Comparison of ENCODE assay signal across 10 cellular contexts in the genomic region with DNA sequence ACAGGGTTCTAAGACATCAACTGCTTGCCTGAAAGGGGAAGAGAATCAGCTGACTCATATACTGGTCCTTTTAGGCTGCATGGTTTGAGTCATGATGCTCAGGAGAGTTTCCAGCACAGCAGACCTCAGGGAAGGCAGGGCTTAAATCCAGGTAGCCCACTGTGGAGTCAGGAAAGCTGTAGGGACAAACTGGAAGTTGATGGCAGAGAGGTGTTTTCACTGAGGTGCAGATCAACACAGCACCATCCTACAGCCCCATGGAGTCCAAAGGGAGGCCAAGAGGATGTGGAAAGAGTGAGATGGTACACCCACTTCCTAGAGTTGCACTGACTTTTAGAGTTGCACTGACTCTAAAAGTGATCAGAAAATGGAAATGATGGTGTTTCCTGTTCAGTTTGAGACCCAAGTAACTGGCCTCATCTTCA.
DNase-seq lines count a peak whose midpoint lies in the region; ATAC-seq and TF ChIP-seq lines count a peak whose summit lies in the region.
"Had no signal": no experiment of that assay in that cellular context is flagged by ENCODE, and none has a peak within 500 bp of the region (broad histone marks: within the 10 kb centered on the region; RNA-seq: fewer than 3 reads in every experiment).

No MANE protein-coding gene starts in this region.

- H3K36me3 ChIP-seq in tibial nerve: no peaks in the 10 kb centered on the region
- H3K36me3 ChIP-seq: BLaER1, heart left ventricle had no signal

- peaks cover 0 to 11% (median 2%) of the 10 kb centered on the region in 4 donors for H3K4me1 ChIP-seq in tibial nerve

- H3K27ac ChIP-seq in tibial nerve: peak overlapping the region in 3 of 4 donors; percentile 13 to 86 (median 77)
- H3K27ac ChIP-seq: BLaER1 had no signal

- DNase-seq in activated T-cell treated with anti-CD3 and anti-CD28 coated beads for 48 hours (ENCODE audit: low read depth): peak; percentile 26
- no peak for DNase-seq in activated T-cell treated with anti-CD3 and anti-CD28 coated beads, Interleukin-2, amount 50 U/mL, for 1 hour
- peak; percentile 31 for DNase-seq in astrocyte of the hippocampus (ENCODE audit: low read depth, low spot score)
- DNase-seq in tibial nerve (ENCODE audit: low spot score in 2 of 2): no peak
- DNase-seq in NCI-H510A treated with DMSO at 0.1 percent for 48 hours (lab: John Stamatoyannopoulos, UW): no peak
- no peak for DNase-seq in ureter (ENCODE audit: low spot score)
- DNase-seq in NCI-H524 (lab: John Stamatoyannopoulos, UW): no peak
- DNase-seq: heart left ventricle had no signal

- no peak for TF ChIP-seq POLR2A in tibial nerve (IDR thresholded peaks at IDR 0.05)

- no peak for TF ChIP-seq EP300 in tibial nerve (IDR thresholded peaks at IDR 0.05)

- no peaks in the 10 kb centered on the region for H3K9me3 ChIP-seq in tibial nerve
- H3K9me3 ChIP-seq: BLaER1, heart left ventricle had no signal

- ATAC-seq in HG03432 (IDR thresholded peaks at IDR 0.05; ENCODE audit: unreplicated experiment): peak; percentile 64

- H3K4me3 ChIP-seq in tibial nerve: no peak overlapping the region
- H3K4me3 ChIP-seq: BLaER1, heart left ventricle had no signal

- no peaks in the 10 kb centered on the region for H3K27me3 ChIP-seq in tibial nerve
- H3K27me3 ChIP-seq: BLaER1, heart left ventricle had no signal

- no peak for TF ChIP-seq CTCF in tibial nerve (IDR thresholded peaks at IDR 0.05)

Comparison
In these comparisons a context has a peak if more than half of its experiments do, and no peak if none do; other contexts are left out.
1. DNase-seq: peak in activated T-cell treated with anti-CD3 and anti-CD28 coated beads for 48 hours (single experiment) and astrocyte of the hippocampus (single experiment); none in activated T-cell treated with anti-CD3 and anti-CD28 coated beads, Interleukin-2, amount 50 U/mL, for 1 hour (single experiment), tibial nerve (0 of 2), NCI-H510A treated with DMSO at 0.1 percent for 48 hours (single experiment), ureter (single experiment) and NCI-H524 (0 of 2).